In the genomic region with DNA sequence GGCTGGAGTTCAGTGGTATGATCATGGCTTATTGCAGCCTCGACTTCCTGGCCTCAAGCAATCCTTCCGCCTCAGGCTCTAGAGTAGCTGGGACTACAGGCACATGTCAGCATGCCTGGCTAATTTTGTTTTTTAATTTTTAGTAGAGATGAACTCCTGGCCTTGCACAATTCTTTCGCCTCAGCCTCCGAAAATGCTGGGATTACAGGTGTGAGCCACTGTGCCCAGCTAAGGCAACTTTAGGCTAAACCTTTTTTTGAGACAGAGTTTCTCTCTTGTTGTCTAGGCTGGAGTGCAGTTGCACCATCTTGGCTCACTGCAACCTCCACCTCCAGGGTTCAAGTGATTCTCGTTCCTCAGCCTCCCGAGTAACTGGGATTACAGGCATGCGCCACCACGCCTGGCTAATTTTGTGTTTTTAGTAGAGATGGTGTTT, we compare ENCODE assay signal across 8 cellular contexts. TPM values are rescaled to one million over a fixed set of nuclear protein-coding genes. Genes with fewer than 3 reads are reported as not detected.
A peak's percentile ranks its signal among the peaks of the same experiment; 100 is the strongest.
DNase-seq lines count a peak whose midpoint lies in the region; ATAC-seq and TF ChIP-seq lines count a peak whose summit lies in the region.
"Not testable (repeated sequence)": the region's sequence is repeated elsewhere in the genome, so short reads cannot be mapped to it uniquely, and the experiment has no call there.
"Had no signal": no experiment of that assay in that cellular context is flagged by ENCODE, and none has a peak within 500 bp of the region (broad histone marks: within the 10 kb centered on the region; RNA-seq: fewer than 3 reads in every experiment).

No MANE protein-coding gene starts in this region.

- peak overlapping the region; percentile 95 for H3K27ac Mint-ChIP-seq in activated CD8-positive, alpha-beta memory T cell treated with anti-CD3 and anti-CD28 coated beads, Interleukin-2, amount 10 ng/mL, durations not matched to agents 7 days and 5 days
- H3K27ac Mint-ChIP-seq in activated naive CD4-positive, alpha-beta T cell treated with anti-CD3 and anti-CD28 coated beads, Interleukin-2, amount 50 U/mL, for 72 hours: peak overlapping the region; percentile 41 to 100
- H3K27ac Mint-ChIP-seq in immature natural killer cell: peak overlapping the region; percentile 89 to 100 (median 96)

- H3K27me3 ChIP-seq in DOHH2 (ENCODE audit: control insufficient read depth, low read length); SU-DHL-6 (ENCODE audit: low read length): not testable (repeated sequence)

- H3K4me2 ChIP-seq in DOHH2 (ENCODE audit: low read length): not testable (repeated sequence)
- H3K4me2 ChIP-seq in SU-DHL-6 (ENCODE audit: low read depth, low read length, poor library complexity, severe bottlenecking): peak overlapping the region; percentile 64

- H3K4me3 Mint-ChIP-seq in activated CD8-positive, alpha-beta memory T cell treated with anti-CD3 and anti-CD28 coated beads, Interleukin-2, amount 10 ng/mL, durations not matched to agents 7 days and 5 days: not testable (repeated sequence)
- H3K4me3 Mint-ChIP-seq in immature natural killer cell: peak overlapping the region; percentile 40 to 78 (median 73)

- peaks cover 89% of the 10 kb centered on the region for H3K4me1 Mint-ChIP-seq in activated CD8-positive, alpha-beta memory T cell treated with anti-CD3 and anti-CD28 coated beads, Interleukin-2, amount 10 ng/mL, durations not matched to agents 7 days and 5 days
- H3K4me1 Mint-ChIP-seq in immature natural killer cell: peaks cover 90 to 94% of the 10 kb centered on the region in 2 donors

- H3K9me3 ChIP-seq in DOHH2 (ENCODE audit: control insufficient read depth, insufficient read depth, low read length); SU-DHL-6 (ENCODE audit: insufficient read depth, low read length): not testable (repeated sequence)

- not testable (repeated sequence) for H3K27me3 Mint-ChIP-seq in activated CD8-positive, alpha-beta memory T cell treated with anti-CD3 and anti-CD28 coated beads, Interleukin-2, amount 10 ng/mL, durations not matched to agents 7 days and 5 days
- peaks cover 15 to 33% (median 25%) of the 10 kb centered on the region in 3 donors for H3K27me3 Mint-ChIP-seq in immature natural killer cell (ENCODE audit: low read depth in 3 of 3)

- H3K27ac ChIP-seq in DOHH2 (ENCODE audit: low read depth, low read length) (peak overlapping the region; percentile 69), SU-DHL-6 (ENCODE audit: low read depth, low read length) (peak overlapping the region; percentile 95)

- not testable (repeated sequence) for H3K9me3 Mint-ChIP-seq in activated CD8-positive, alpha-beta memory T cell treated with anti-CD3 and anti-CD28 coated beads, Interleukin-2, amount 10 ng/mL, durations not matched to agents 7 days and 5 days (ENCODE audit: low read depth); activated naive CD4-positive, alpha-beta T cell treated with anti-CD3 and anti-CD28 coated beads, Interleukin-2, amount 50 U/mL, for 72 hours; immature natural killer cell

- H3K36me3 ChIP-seq in DOHH2 (ENCODE audit: control insufficient read depth, low read length) (peaks cover 40% of the 10 kb centered on the region), SU-DHL-6 (ENCODE audit: low read length) (peaks cover 35% of the 10 kb centered on the region)

- peak; percentile 76 for DNase-seq in activated CD8-positive, alpha-beta memory T cell treated with anti-CD3 and anti-CD28 coated beads, Interleukin-2, amount 10 ng/mL, durations not matched to agents 7 days and 5 days
- DNase-seq in activated naive CD4-positive, alpha-beta T cell treated with anti-CD3 and anti-CD28 coated beads, Interleukin-2, amount 50 U/mL, for 72 hours (ENCODE audit: low spot score in 2 of 2); immature natural killer cell: not testable (repeated sequence)
- DNase-seq in stimulated activated CD8-positive, alpha-beta memory T cell treated with anti-CD3 and anti-CD28 coated beads, Interleukin-4, amount 100 ng/mL, for 48 hours: peak; percentile 65

- not testable (repeated sequence) for H3K4me3 ChIP-seq in DOHH2 (ENCODE audit: low read length); SU-DHL-6 (ENCODE audit: insufficient read depth, low read length, poor library complexity, severe bottlenecking)

- not testable (repeated sequence) for H4K20me1 ChIP-seq in DOHH2 (ENCODE audit: control insufficient read depth, insufficient read depth, low read depth, low read length); SU-DHL-6 (ENCODE audit: low read depth, low read length)

- peaks cover 62% of the 10 kb centered on the region for H3F3A ChIP-seq in DOHH2 (ENCODE audit: control insufficient read depth, insufficient read depth)
- peaks cover 81% of the 10 kb centered on the region for H3F3A ChIP-seq in SU-DHL-6 (ENCODE audit: insufficient read depth)

- not testable (repeated sequence) for H3K79me2 ChIP-seq in DOHH2 (ENCODE audit: control insufficient read depth, low read length); SU-DHL-6 (ENCODE audit: insufficient read depth, low read length)

- H3K9ac ChIP-seq in SU-DHL-6 (ENCODE audit: low read length): 0 out of 2 replicates have a peak overlapping the region, but pooled peaks have one; percentile 10

- CTCF ChIA-PET in activated CD8-positive, alpha-beta memory T cell treated with anti-CD3 and anti-CD28 coated beads, Interleukin-2, amount 10 ng/mL, durations not matched to agents 7 days and 5 days (lab: Charles Lee): interaction anchor here (0.8 to 6.8 kb wide), 5 partner anchors 8 to 135 kb away, joined by 4 to 75 read pairs (median 4); a partner anchor contains a TSS

- peak; percentile 9 for ATAC-seq in HG02884 (IDR thresholded peaks at IDR 0.05; ENCODE audit: unreplicated experiment)
- ATAC-seq in activated CD8-positive, alpha-beta memory T cell treated with anti-CD3 and anti-CD28 coated beads, Interleukin-2, amount 10 ng/mL, durations not matched to agents 7 days and 5 days: not testable (repeated sequence)
- ATAC-seq in activated naive CD4-positive, alpha-beta T cell treated with anti-CD3 and anti-CD28 coated beads, Interleukin-2, amount 50 U/mL, for 72 hours: peak in 1 of 2 donors; percentile 2

- H3K9me2 ChIP-seq in DOHH2 (replicated peaks; ENCODE audit: control insufficient read depth, low read length); SU-DHL-6 (replicated peaks; ENCODE audit: insufficient read depth, low read length): not testable (repeated sequence)

- not testable (repeated sequence) for TF ChIP-seq CTCF in DOHH2 (IDR thresholded peaks at IDR 0.05; ENCODE audit: low read depth, low read length, poor library complexity, severe bottlenecking); SU-DHL-6 (IDR thresholded peaks at IDR 0.05; ENCODE audit: insufficient read depth, low read length, poor library complexity, severe bottlenecking)

- not testable (repeated sequence) for H2AFZ ChIP-seq in SU-DHL-6 (ENCODE audit: low read depth, low read length, severe bottlenecking)

- H3K4me1 ChIP-seq in DOHH2 (ENCODE audit: control insufficient read depth, low read length): peaks cover 93% of the 10 kb centered on the region

- peaks cover 45% of the 10 kb centered on the region for H3K36me3 Mint-ChIP-seq in activated CD8-positive, alpha-beta memory T cell treated with anti-CD3 and anti-CD28 coated beads, Interleukin-2, amount 10 ng/mL, durations not matched to agents 7 days and 5 days
- peaks cover 32 to 33% of the 10 kb centered on the region in 2 donors for H3K36me3 Mint-ChIP-seq in activated naive CD4-positive, alpha-beta T cell treated with anti-CD3 and anti-CD28 coated beads, Interleukin-2, amount 50 U/mL, for 72 hours
- peaks cover 42 to 50% (median 46%) of the 10 kb centered on the region in 3 donors for H3K36me3 Mint-ChIP-seq in immature natural killer cell

RNA-seq across cellular contexts. Expression of a gene that starts 8.7 kb away (rescaled TPM):
- 1,000 to 10,000 TPM; 6,920 to 7,161 TPM for total RNA-seq in activated CD8-positive, alpha-beta memory T cell treated with anti-CD3 and anti-CD28 coated beads, Interleukin-2, amount 10 ng/mL, durations not matched to agents 7 days and 5 days
- 1,000 to 10,000 TPM; 4,139 to 6,333 TPM for total RNA-seq in activated naive CD4-positive, alpha-beta T cell treated with anti-CD3 and anti-CD28 coated beads, Interleukin-2, amount 50 U/mL, for 72 hours
- polyA plus RNA-seq in immature natural killer cell: over 10,000 TPM; 41,154 to 70,702 (median 45,494) TPM

RNA-seq across cellular contexts. Expression of a gene that starts 8.9 kb away (rescaled TPM):
- 10 to 100 TPM; 17.2 to 38.4 TPM for total RNA-seq in activated CD8-positive, alpha-beta memory T cell treated with anti-CD3 and anti-CD28 coated beads, Interleukin-2, amount 10 ng/mL, durations not matched to agents 7 days and 5 days
- 10 to 100 TPM; 12.4 to 30.7 TPM for total RNA-seq in activated naive CD4-positive, alpha-beta T cell treated with anti-CD3 and anti-CD28 coated beads, Interleukin-2, amount 50 U/mL, for 72 hours
- 10 to 100 TPM; 24.8 to 49.1 (median 41.4) TPM for polyA plus RNA-seq in immature natural killer cell
- total RNA-seq: chondrocyte had no signal

RNA-seq across cellular contexts. Expression of a gene that starts 16.3 kb away (rescaled TPM):
- 10 to 100 TPM; 79.1 to 79.4 TPM for total RNA-seq in activated CD8-positive, alpha-beta memory T cell treated with anti-CD3 and anti-CD28 coated beads, Interleukin-2, amount 10 ng/mL, durations not matched to agents 7 days and 5 days
- 10 to 100 TPM; 60.8 to 68.8 TPM for total RNA-seq in activated naive CD4-positive, alpha-beta T cell treated with anti-CD3 and anti-CD28 coated beads, Interleukin-2, amount 50 U/mL, for 72 hours
- 10 to 100 TPM; 14.9 to 23.4 (median 19.0) TPM for polyA plus RNA-seq in immature natural killer cell

RNA-seq across cellular contexts. Expression of a gene that starts 56.6 kb away (rescaled TPM):
- 10 to 100 TPM; 76.7 to 95.8 TPM for total RNA-seq in activated CD8-positive, alpha-beta memory T cell treated with anti-CD3 and anti-CD28 coated beads, Interleukin-2, amount 10 ng/mL, durations not matched to agents 7 days and 5 days
- total RNA-seq in activated naive CD4-positive, alpha-beta T cell treated with anti-CD3 and anti-CD28 coated beads, Interleukin-2, amount 50 U/mL, for 72 hours: 10 to 100 TPM; 90.9 to 99.3 TPM
- 10 to 100 TPM; 22.0 to 37.3 (median 26.1) TPM for polyA plus RNA-seq in immature natural killer cell
